In genomic region chr9:133560311-133560710, GRCh38 we compare ENCODE assay signal across 1 cellular context.
TF ChIP-seq lines count a peak whose summit lies in the region.

No MANE protein-coding gene starts in this region.

TF ChIP-seq in HEK293, 187 proteins besides CTCF, POLR2A, EP300 and RAD21:
- TF ChIP-seq ZFHX2 (tag by site-specific recombination; conservative IDR thresholded peaks at IDR 0.05) = peak; percentile 38
- no peak for TF ChIP-seq ZNF621 (tag by site-specific recombination; IDR thresholded peaks at IDR 0.05)
